30 cellular contexts compared by ENCODE assay signal in the genomic region with DNA sequence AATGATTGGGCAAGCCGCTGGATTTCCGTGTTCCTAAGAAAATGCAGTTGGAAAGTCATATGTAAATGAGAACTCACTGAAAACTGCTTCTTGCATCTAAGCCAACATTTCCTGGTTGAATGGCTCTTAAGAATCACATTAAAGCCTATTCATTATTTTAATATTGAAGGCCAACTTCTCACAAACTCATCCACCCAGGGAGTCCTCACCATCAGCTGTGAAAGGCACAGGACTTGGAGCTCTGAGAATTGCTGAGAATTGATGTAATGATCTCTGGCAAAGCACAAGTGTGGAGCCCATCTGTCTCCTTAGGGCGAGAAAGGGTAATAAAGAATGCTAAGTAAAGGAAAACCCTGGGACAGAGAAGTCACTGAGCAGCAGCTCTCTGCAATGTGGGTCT. TPM values are rescaled to one million over a fixed set of nuclear protein-coding genes. Genes with fewer than 3 reads are reported as not detected.
A peak's percentile ranks its signal among the peaks of the same experiment; 100 is the strongest.
DNase-seq lines count a peak whose midpoint lies in the region; ATAC-seq and TF ChIP-seq lines count a peak whose summit lies in the region.
"Had no signal": no experiment of that assay in that cellular context is flagged by ENCODE, and none has a peak within 500 bp of the region (broad histone marks: within the 10 kb centered on the region; RNA-seq: fewer than 3 reads in every experiment).

No MANE protein-coding gene starts in this region.

- no peak overlapping the region for H3K4me3 ChIP-seq in endodermal cell (ENCODE audit: low read length)
- H3K4me3 ChIP-seq: BLaER1, HAP-1, PC-9, skin epidermis, upper lobe of left lung had no signal

- no peaks in the 10 kb centered on the region for H3K4me1 ChIP-seq in endodermal cell (ENCODE audit: control insufficient read depth, insufficient read depth, low read length)
- H3K4me1 ChIP-seq: HAP-1 had no signal

- H3K27me3 Mint-ChIP-seq in endodermal cell (ENCODE audit: insufficient read depth), result no peaks in the 10 kb centered on the region
- H3K27me3 Mint-ChIP-seq in nephron (ENCODE audit: low read depth), result peaks cover 3% of the 10 kb centered on the region

- no peak for ATAC-seq in HG03135 (IDR thresholded peaks at IDR 0.05; ENCODE audit: unreplicated experiment)
- ATAC-seq: HepG2 had no signal

- peaks cover 8% of the 10 kb centered on the region for H3K9me3 ChIP-seq in endodermal cell (ENCODE audit: control insufficient read depth, low read length)
- H3K9me3 ChIP-seq: HAP-1, upper lobe of left lung had no signal

- peak overlapping the region; percentile 47 for H3K27ac ChIP-seq in endodermal cell (ENCODE audit: low read depth, low read length)
- H3K27ac ChIP-seq: BLaER1, HL-60, PC-9, skin epidermis, upper lobe of left lung had no signal

- WGBS in endodermal cell (ENCODE audit: insufficient coverage in 1 of 2, insufficient read length in 1 of 2), 2 experiments, result 55 to 77% methylated on average over 2 to 3 of the region's 3 CpGs

- peaks cover 4% of the 10 kb centered on the region for H3K9me3 Mint-ChIP-seq in endodermal cell
- no peaks in the 10 kb centered on the region for H3K9me3 Mint-ChIP-seq in nephron
- H3K9me3 Mint-ChIP-seq: activated T-helper 2 cell treated with anti-CD3 and anti-CD28 coated beads, Interferon-gamma antibody, Interleukin-2, Interleukin-4, amounts not matched to agents 10 μg/mL and 5 μg/mL and 100 μg/mL, durations not matched to agents 14 hours and 24 hours and 36 hours had no signal

- peaks cover 5% of the 10 kb centered on the region for H3K4me1 Mint-ChIP-seq in endodermal cell
- peaks cover 37% of the 10 kb centered on the region for H3K4me1 Mint-ChIP-seq in nephron
- H3K4me1 Mint-ChIP-seq: immature natural killer cell had no signal

- TF ChIP-seq CTCF in endodermal cell (conservative IDR thresholded peaks at IDR 0.05) (no peak), nephron (IDR thresholded peaks at IDR 0.05; ENCODE audit: unreplicated experiment in 3 of 3) (no peak)

- intact Hi-C loops in posterior cingulate gyrus (cut with DNase I), result no loop called here

- no peak overlapping the region for H3K27ac Mint-ChIP-seq in endodermal cell
- peak overlapping the region in 2 of 3 experiments; percentile 13 to 42 for H3K27ac Mint-ChIP-seq in nephron
- H3K27ac Mint-ChIP-seq: activated naive CD8-positive, alpha-beta T cell; activated T-helper 2 cell treated with anti-CD3 and anti-CD28 coated beads, Interferon-gamma antibody, Interleukin-2, Interleukin-4, amounts not matched to agents 10 μg/mL and 5 μg/mL and 100 μg/mL, durations not matched to agents 14 hours and 24 hours and 36 hours; immature natural killer cell had no signal

- no peak overlapping the region for H3K9ac ChIP-seq in endodermal cell (ENCODE audit: extremely low read depth, low read length, poor library complexity, severe bottlenecking)
- H3K9ac ChIP-seq: BLaER1 had no signal

- H3K4me3 Mint-ChIP-seq in endodermal cell, result no peak overlapping the region
- no peak overlapping the region for H3K4me3 Mint-ChIP-seq in nephron
- H3K4me3 Mint-ChIP-seq: activated naive CD8-positive, alpha-beta T cell; immature natural killer cell had no signal

- no peaks in the 10 kb centered on the region for H3K36me3 ChIP-seq in endodermal cell (ENCODE audit: control insufficient read depth, insufficient read depth, low read length)
- H3K36me3 ChIP-seq: BLaER1, HAP-1, upper lobe of left lung had no signal

- H3K27me3 ChIP-seq in endodermal cell (ENCODE audit: control insufficient read depth, insufficient read depth, low read length, poor library complexity, severe bottlenecking), result no peaks in the 10 kb centered on the region
- H3K27me3 ChIP-seq: BLaER1, upper lobe of left lung had no signal

- DNase-seq in Ammon's horn (ENCODE audit: low spot score) (peak; percentile 69), NCI-H446 (lab: John Stamatoyannopoulos, UW) (peak; percentile 89 to 96), endodermal cell (no peak), HUDEP-2 (lab: John Stamatoyannopoulos, UW; ENCODE audit: unreplicated experiment in 76 of 76) (no peak), NCI-H2107 (lab: John Stamatoyannopoulos, UW) (no peak), posterior cingulate gyrus (no peak)
- DNase-seq: ACHN; activated CD4-positive, alpha-beta T cell treated with anti-CD3 and anti-CD28 coated beads, Interleukin-2, amount 50 U/mL, for 48 hours; activated CD8-positive, alpha-beta memory T cell treated with anti-CD3 and anti-CD28 coated beads, Interleukin-2, amount 50 U/mL, for 48 hours; COR-L47; immature natural killer cell; Kasumi-1; NCI-H1048; NCI-H1694 treated with DMSO at 0.1 percent for 48 hours; NCI-H345; NK-92 treated with Interleukin-12 subunit alpha and Interleukin-12 subunit beta, amount 100 ng/mL, for 24 hours; PC-9; Right ventricle myocardium superior; stimulated activated CD4-positive, alpha-beta T cell treated with anti-CD3 and anti-CD28 coated beads, Interleukin-1b, Interleukin-23, amount 100 ng/mL, for 48 hours; SW 1271; upper lobe of left lung had no signal

- H3K36me3 Mint-ChIP-seq in endodermal cell (ENCODE audit: low read depth) (no peaks in the 10 kb centered on the region), nephron (ENCODE audit: low read depth) (no peaks in the 10 kb centered on the region)
- H3K36me3 Mint-ChIP-seq: activated naive CD8-positive, alpha-beta T cell; immature natural killer cell had no signal

RNA-seq across cellular contexts. Expression of a gene that starts 55.9 kb away (rescaled TPM):
- 1 to 10 TPM; 6.5 to 9.0 TPM for total RNA-seq in endodermal cell
- 149 TPM for polyA plus RNA-seq in endodermal cell (2013, experiment 1 of 2)
- 140 TPM for polyA plus RNA-seq in endodermal cell (2013, experiment 2 of 2)
- total RNA-seq: activated T-helper 2 cell treated with anti-CD3 and anti-CD28 coated beads, Interferon-gamma antibody, Interleukin-2, Interleukin-4, amounts not matched to agents 10 μg/mL and 5 μg/mL and 100 μg/mL, durations not matched to agents 14 hours and 24 hours and 36 hours; PC-9 had no signal

Comparison
In these comparisons a context has a peak if more than half of its experiments do, and no peak if none do; other contexts are left out.
1. DNase-seq: peak in Ammon's horn (single experiment) and NCI-H446 (2 of 2); none in endodermal cell (single experiment), HUDEP-2 (0 of 76), NCI-H2107 (single experiment) and posterior cingulate gyrus (0 of 10).